Comparison of ENCODE assay signal across 18 cellular contexts in the genomic region with DNA sequence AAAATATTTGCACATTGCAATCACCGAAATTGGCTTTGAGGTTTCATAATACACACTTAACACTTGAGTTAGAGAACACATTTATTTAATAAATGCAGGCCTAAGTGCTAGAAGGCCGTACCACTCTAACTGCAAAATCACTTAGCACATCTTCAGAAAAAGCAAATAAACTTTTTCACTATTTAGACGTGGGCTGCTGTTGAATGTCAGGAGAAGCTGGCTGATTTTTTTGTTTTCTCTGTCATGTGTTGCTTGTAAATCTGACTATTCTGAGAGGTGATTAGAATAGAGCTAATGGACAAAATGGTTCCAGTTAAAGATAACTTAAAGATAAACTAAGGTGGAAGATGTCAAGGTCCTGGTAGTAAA.
DNase-seq lines count a peak whose midpoint lies in the region; ATAC-seq and TF ChIP-seq lines count a peak whose summit lies in the region.
"Had no signal": no experiment of that assay in that cellular context is flagged by ENCODE, and none has a peak within 500 bp of the region (broad histone marks: within the 10 kb centered on the region; RNA-seq: fewer than 3 reads in every experiment).

No MANE protein-coding gene starts in this region.

- TF ChIP-seq CTCF in cardiac muscle cell (IDR thresholded peaks at IDR 0.05; ENCODE audit: low read depth, low read length) (no peak), VCaP (conservative IDR thresholded peaks at IDR 0.05) (no peak), uterus (IDR thresholded peaks at IDR 0.05) (no peak)

- ATAC-seq in right cardiac atrium (no peak), HG03571 (IDR thresholded peaks at IDR 0.05; ENCODE audit: unreplicated experiment) (no peak), GM18858 (IDR thresholded peaks at IDR 0.05; ENCODE audit: unreplicated experiment) (no peak)
- ATAC-seq: activated naive CD4-positive, alpha-beta T cell treated with anti-CD3 and anti-CD28 coated beads, Interleukin-2, amount 50 U/mL, for 72 hours; effector memory CD8-positive, alpha-beta T cell; heart left ventricle; sciatic nerve had no signal

- H3K4me3 ChIP-seq in cardiac muscle cell (no peak overlapping the region), right cardiac atrium (ENCODE audit: low read length) (no peak overlapping the region), muscle layer of colon (ENCODE audit: low read depth in 1 of 2, low read length in 2 of 2) (no peak overlapping the region), uterus (no peak overlapping the region)
- H3K4me3 ChIP-seq: heart left ventricle, thoracic aorta had no signal

- H3K27ac ChIP-seq in cardiac muscle cell = peak overlapping the region; percentile 53
- no peak overlapping the region for H3K27ac ChIP-seq in right cardiac atrium (ENCODE audit: low read length)
- peak overlapping the region; percentile 32 for H3K27ac ChIP-seq in VCaP
- peak overlapping the region; percentile 41 for H3K27ac ChIP-seq in muscle layer of colon (ENCODE audit: low read depth, low read length)
- peak overlapping the region; percentile 32 to 56 for H3K27ac ChIP-seq in uterus
- H3K27ac ChIP-seq: thoracic aorta had no signal

- H3K36me3 ChIP-seq in cardiac muscle cell = no peaks in the 10 kb centered on the region
- no peaks in the 10 kb centered on the region for H3K36me3 ChIP-seq in muscle layer of colon (ENCODE audit: insufficient read depth, low read length)
- H3K36me3 ChIP-seq in uterus = no peaks in the 10 kb centered on the region
- H3K36me3 ChIP-seq: heart left ventricle, thoracic aorta had no signal

- H3K9me3 ChIP-seq in cardiac muscle cell (ENCODE audit: low read depth) = no peaks in the 10 kb centered on the region
- no peaks in the 10 kb centered on the region for H3K9me3 ChIP-seq in right cardiac atrium (ENCODE audit: control insufficient read depth, low read length)
- no peaks in the 10 kb centered on the region for H3K9me3 ChIP-seq in muscle layer of colon (ENCODE audit: low read length)
- H3K9me3 ChIP-seq in uterus = no peaks in the 10 kb centered on the region
- H3K9me3 ChIP-seq: heart left ventricle, thoracic aorta had no signal

- WGBS in right cardiac atrium = 62% methylated on average over 3 of the region's 3 CpGs

- intact Hi-C loops in right cardiac atrium (cut with DNase I) (no loop called here), uterus (cut with DNase I; ENCODE audit: low total_unique reads) (no loop called here)

- no peak for TF ChIP-seq POLR2A in uterus (IDR thresholded peaks at IDR 0.05)

- H3K4me1 ChIP-seq in cardiac muscle cell (ENCODE audit: low read depth) = peaks cover 22% of the 10 kb centered on the region
- H3K4me1 ChIP-seq in right cardiac atrium (ENCODE audit: control insufficient read depth, insufficient read depth, low read length) = no peaks in the 10 kb centered on the region
- peaks cover 46% of the 10 kb centered on the region for H3K4me1 ChIP-seq in muscle layer of colon (ENCODE audit: insufficient read depth, low read length)
- H3K4me1 ChIP-seq in uterus = no peaks in the 10 kb centered on the region

- H3K27me3 ChIP-seq in cardiac muscle cell = no peaks in the 10 kb centered on the region
- H3K27me3 ChIP-seq in right cardiac atrium (ENCODE audit: control insufficient read depth, insufficient read depth) = no peaks in the 10 kb centered on the region
- H3K27me3 ChIP-seq in muscle layer of colon (ENCODE audit: control insufficient read depth in 1 of 2, insufficient read depth in 2 of 2, low read length in 2 of 2) = no peaks in the 10 kb centered on the region
- H3K27me3 ChIP-seq in uterus = no peaks in the 10 kb centered on the region
- H3K27me3 ChIP-seq: heart left ventricle had no signal

- H3K9ac ChIP-seq in muscle layer of colon (ENCODE audit: low read length) = no peak overlapping the region

- DNase-seq in cardiac muscle cell (ENCODE audit: low read depth in 1 of 2, low spot score in 1 of 2) (no peak), right cardiac atrium (no peak), uterus (no peak), OCI-M2 (lab: John Stamatoyannopoulos, UW; ENCODE audit: unreplicated experiment) (no peak)
- DNase-seq: activated CD8-positive, alpha-beta memory T cell treated with anti-CD3 and anti-CD28 coated beads for 24 hours; CD8-positive, alpha-beta memory T cell; effector memory CD8-positive, alpha-beta T cell; heart left ventricle; NCI-H1048; NCI-H2081 treated with DMSO at 0.1 percent for 48 hours; NCI-H524 treated with DMSO at 0.1 percent for 48 hours had no signal
